ENCODE assay signal across 18 cellular contexts in the genomic region with DNA sequence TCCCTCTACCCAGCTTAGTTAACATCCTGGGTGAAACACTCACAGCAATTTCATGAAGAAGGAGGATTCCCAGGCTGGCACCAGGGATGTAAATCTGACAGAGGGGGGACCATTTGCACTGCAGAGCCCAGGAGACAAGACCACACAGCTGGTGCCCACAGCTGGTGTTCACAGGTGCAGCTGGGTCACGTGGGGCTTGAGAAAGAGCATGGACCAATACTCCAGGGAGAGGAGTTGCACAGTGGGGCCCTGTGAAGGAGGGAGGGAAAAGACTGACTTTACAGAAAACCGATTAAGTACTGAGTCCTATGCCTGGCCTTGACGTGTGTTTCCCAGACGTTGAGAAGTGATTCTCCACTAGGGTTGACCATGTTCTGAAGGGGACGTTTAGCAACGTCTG.
DNase-seq lines count a peak whose midpoint lies in the region; ATAC-seq and TF ChIP-seq lines count a peak whose summit lies in the region.
"Had no signal": no experiment of that assay in that cellular context is flagged by ENCODE, and none has a peak within 500 bp of the region (broad histone marks: within the 10 kb centered on the region; RNA-seq: fewer than 3 reads in every experiment).

No MANE protein-coding gene starts in this region.

- H3K4me3 ChIP-seq in GM12865 (ENCODE audit: low read depth, low read length): no peak overlapping the region

- no peak overlapping the region for H3K27ac Mint-ChIP-seq in activated CD8-positive, alpha-beta memory T cell treated with anti-CD3 and anti-CD28 coated beads, Interleukin-2, amount 10 ng/mL, durations not matched to agents 7 days and 5 days
- H3K27ac Mint-ChIP-seq: CD4-positive, alpha-beta memory T cell; T-cell; T-helper 2 cell treated with Interferon-gamma antibody and Interleukin-4, amounts not matched to agents 5 μg/mL and 100 μg/mL, for 36 hours had no signal

- no peaks in the 10 kb centered on the region for H3K4me1 Mint-ChIP-seq in activated CD8-positive, alpha-beta memory T cell treated with anti-CD3 and anti-CD28 coated beads, Interleukin-2, amount 10 ng/mL, durations not matched to agents 7 days and 5 days
- H3K4me1 Mint-ChIP-seq: CD4-positive, alpha-beta memory T cell; T-cell had no signal

- TF ChIP-seq CTCF in GM12865 (IDR thresholded peaks at IDR 0.05; ENCODE audit: insufficient read depth, low read depth, low read length, missing control alignments): no peak

- H3K9me3 Mint-ChIP-seq in activated CD8-positive, alpha-beta memory T cell treated with anti-CD3 and anti-CD28 coated beads, Interleukin-2, amount 10 ng/mL, durations not matched to agents 7 days and 5 days (ENCODE audit: low read depth): no peaks in the 10 kb centered on the region

- no peaks in the 10 kb centered on the region for H3K36me3 Mint-ChIP-seq in activated CD8-positive, alpha-beta memory T cell treated with anti-CD3 and anti-CD28 coated beads, Interleukin-2, amount 10 ng/mL, durations not matched to agents 7 days and 5 days
- H3K36me3 Mint-ChIP-seq: CD4-positive, alpha-beta memory T cell; T-cell had no signal

- DNase-seq in GM12865 (ENCODE audit: low read depth) (peak; percentile 28), NCI-H2171 (lab: John Stamatoyannopoulos, UW) (peak; percentile 6), myocyte (ENCODE audit: low read depth) (peak; percentile 13), NCI-H748 treated with DMSO at 0.1 percent for 48 hours (lab: John Stamatoyannopoulos, UW) (no peak), NK-92 (lab: John Stamatoyannopoulos, UW; ENCODE audit: unreplicated experiment) (no peak)
- no peak for DNase-seq in activated CD8-positive, alpha-beta memory T cell treated with anti-CD3 and anti-CD28 coated beads, Interleukin-2, amount 10 ng/mL, durations not matched to agents 7 days and 5 days
- DNase-seq: CD4-positive, alpha-beta memory T cell; H7; NCI-H1417; NCI-H1694 treated with DMSO at 0.1 percent for 48 hours; NCI-H2081 treated with DMSO at 0.1 percent for 48 hours; NCI-H2227 treated with DMSO at 0.1 percent for 48 hours; NCI-H510A; NK-92 treated with Interleukin-12 subunit alpha and Interleukin-12 subunit beta, amount 100 ng/mL, for 24 hours; T-cell had no signal

- CTCF ChIA-PET in activated CD8-positive, alpha-beta memory T cell treated with anti-CD3 and anti-CD28 coated beads, Interleukin-2, amount 10 ng/mL, durations not matched to agents 7 days and 5 days (lab: Charles Lee): no interaction called here

- H3K4me3 Mint-ChIP-seq in activated CD8-positive, alpha-beta memory T cell treated with anti-CD3 and anti-CD28 coated beads, Interleukin-2, amount 10 ng/mL, durations not matched to agents 7 days and 5 days: no peak overlapping the region
- H3K4me3 Mint-ChIP-seq: CD4-positive, alpha-beta memory T cell; T-cell; T-helper 2 cell treated with Interferon-gamma antibody and Interleukin-4, amounts not matched to agents 5 μg/mL and 100 μg/mL, for 36 hours had no signal

- H3K27me3 Mint-ChIP-seq in activated CD8-positive, alpha-beta memory T cell treated with anti-CD3 and anti-CD28 coated beads, Interleukin-2, amount 10 ng/mL, durations not matched to agents 7 days and 5 days: no peaks in the 10 kb centered on the region
- H3K27me3 Mint-ChIP-seq: CD4-positive, alpha-beta memory T cell; T-cell had no signal

- peak; percentile 60 for ATAC-seq in HG03354 (IDR thresholded peaks at IDR 0.05; ENCODE audit: poor library complexity, severe bottlenecking, unreplicated experiment)
- ATAC-seq in activated CD8-positive, alpha-beta memory T cell treated with anti-CD3 and anti-CD28 coated beads, Interleukin-2, amount 10 ng/mL, durations not matched to agents 7 days and 5 days: no peak
- ATAC-seq: Panc1, T-cell had no signal

Comparison
In these comparisons a context has a peak if more than half of its experiments do, and no peak if none do; other contexts are left out.
1. DNase-seq: peak in GM12865 (single experiment), NCI-H2171 (single experiment) and myocyte (single experiment); none in NCI-H748 treated with DMSO at 0.1 percent for 48 hours (single experiment), NK-92 (single experiment) and activated CD8-positive, alpha-beta memory T cell treated with anti-CD3 and anti-CD28 coated beads, Interleukin-2, amount 10 ng/mL, durations not matched to agents 7 days and 5 days (single experiment).